Comparison of ENCODE assay signal across 9 cellular contexts in genomic region chr19:31054430-31054829, GRCh38.
DNase-seq lines count a peak whose midpoint lies in the region; ATAC-seq, FAIRE-seq and TF ChIP-seq lines count a peak whose summit lies in the region.
"Had no signal": no experiment of that assay in that cellular context is flagged by ENCODE, and none has a peak within 500 bp of the region (broad histone marks: within the 10 kb centered on the region; RNA-seq: fewer than 3 reads in every experiment).

No MANE protein-coding gene starts in this region.

- no peak overlapping the region for H3K9ac ChIP-seq in astrocyte (ENCODE audit: low read length)

- H3K9me3 ChIP-seq in astrocyte (ENCODE audit: insufficient read depth, low read depth, low read length) (no peaks in the 10 kb centered on the region), right lobe of liver (no peaks in the 10 kb centered on the region)

- WGBS in right lobe of liver (ENCODE audit: insufficient coverage, low coverage, low lambda C conversion rate, missing lambda C conversion rate): 0% methylated on average over 2 of the region's 3 CpGs

- H3K27me3 ChIP-seq in astrocyte (ENCODE audit: insufficient read depth, low read length) (no peaks in the 10 kb centered on the region), right lobe of liver (no peaks in the 10 kb centered on the region)

- FAIRE-seq in RCC 7860 (lab: Jason Lieb, UNC) (no peak), astrocyte (lab: Jason Lieb, UNC) (no peak)

- peaks cover 2% of the 10 kb centered on the region for H3K36me3 Mint-ChIP-seq in astrocyte (ENCODE audit: low read depth, unreplicated experiment)
- H3K36me3 Mint-ChIP-seq: memory B cell had no signal

- H3K4me3 ChIP-seq in astrocyte (ENCODE audit: insufficient read depth, low read depth, low read length) (no peak overlapping the region), right lobe of liver (no peak overlapping the region)

- ATAC-seq in right lobe of liver (peak; percentile 32 to 77 (median 56)), HG03135 (IDR thresholded peaks at IDR 0.05; ENCODE audit: unreplicated experiment) (no peak), GM19328 (IDR thresholded peaks at IDR 0.05; ENCODE audit: unreplicated experiment) (no peak)

- DNase-seq in GM03348 (ENCODE audit: low spot score): peak; percentile 57
- DNase-seq in RCC 7860 (ENCODE audit: low spot score): peak; percentile 55
- peak; percentile 46 for DNase-seq in astrocyte (ENCODE audit: low read depth)
- DNase-seq in right lobe of liver: no peak
- DNase-seq in NCI-H1417 (lab: John Stamatoyannopoulos, UW): no peak
- DNase-seq in NCI-H146 (lab: John Stamatoyannopoulos, UW): no peak

- H3K4me1 ChIP-seq in astrocyte (ENCODE audit: insufficient read depth, low read length) (no peaks in the 10 kb centered on the region), right lobe of liver (no peaks in the 10 kb centered on the region)

- H4K20me1 ChIP-seq in astrocyte (ENCODE audit: insufficient read depth, low read length): no peaks in the 10 kb centered on the region

- intact Hi-C loops in right lobe of liver (cut with DNase I): no loop called here

- TF ChIP-seq POLR2A in right lobe of liver (IDR thresholded peaks at IDR 0.05): no peak

- peak; percentile 59 for TF ChIP-seq CTCF in astrocyte (IDR thresholded peaks at IDR 0.05; ENCODE audit: insufficient read depth, low read depth, low read length)
- TF ChIP-seq CTCF in right lobe of liver (IDR thresholded peaks at IDR 0.05): peak; percentile 6 to 18 (median 12)

- H3K9me3 Mint-ChIP-seq in astrocyte (ENCODE audit: unreplicated experiment): peaks cover 6% of the 10 kb centered on the region

- no peak overlapping the region for H3K27ac Mint-ChIP-seq in astrocyte (ENCODE audit: unreplicated experiment)
- H3K27ac Mint-ChIP-seq: memory B cell had no signal

- H3K27me3 Mint-ChIP-seq in astrocyte (ENCODE audit: low read depth, unreplicated experiment): peaks cover 10% of the 10 kb centered on the region

- H3K36me3 ChIP-seq in astrocyte (ENCODE audit: insufficient read depth, low read length): no peaks in the 10 kb centered on the region
- no peaks in the 10 kb centered on the region for H3K36me3 ChIP-seq in right lobe of liver

- no peaks in the 10 kb centered on the region for H3K4me1 Mint-ChIP-seq in astrocyte (ENCODE audit: low read depth, unreplicated experiment)
- H3K4me1 Mint-ChIP-seq: memory B cell had no signal

- no peak overlapping the region for H2AFZ ChIP-seq in astrocyte (ENCODE audit: low read depth, low read length)

- H3K4me3 Mint-ChIP-seq in astrocyte (ENCODE audit: unreplicated experiment): no peak overlapping the region
- H3K4me3 Mint-ChIP-seq: memory B cell had no signal

- no peaks in the 10 kb centered on the region for H3K79me2 ChIP-seq in astrocyte (ENCODE audit: insufficient read depth, low read length)

- no peak overlapping the region for H3K4me2 ChIP-seq in astrocyte (ENCODE audit: low read length)

- H3K27ac ChIP-seq in astrocyte (ENCODE audit: low read depth, low read length) (no peak overlapping the region), right lobe of liver (no peak overlapping the region)

Comparison
In these comparisons a context has a peak if more than half of its experiments do, and no peak if none do; other contexts are left out.
1. DNase-seq: peak in GM03348 (single experiment), RCC 7860 (single experiment) and astrocyte (single experiment); none in right lobe of liver (0 of 3), NCI-H1417 (0 of 3) and NCI-H146 (single experiment).
2. ATAC-seq: peak in right lobe of liver (4 of 4); none in HG03135 (single experiment) and GM19328 (single experiment).